Comparison of ENCODE assay signal across 8 cellular contexts in the genomic region with DNA sequence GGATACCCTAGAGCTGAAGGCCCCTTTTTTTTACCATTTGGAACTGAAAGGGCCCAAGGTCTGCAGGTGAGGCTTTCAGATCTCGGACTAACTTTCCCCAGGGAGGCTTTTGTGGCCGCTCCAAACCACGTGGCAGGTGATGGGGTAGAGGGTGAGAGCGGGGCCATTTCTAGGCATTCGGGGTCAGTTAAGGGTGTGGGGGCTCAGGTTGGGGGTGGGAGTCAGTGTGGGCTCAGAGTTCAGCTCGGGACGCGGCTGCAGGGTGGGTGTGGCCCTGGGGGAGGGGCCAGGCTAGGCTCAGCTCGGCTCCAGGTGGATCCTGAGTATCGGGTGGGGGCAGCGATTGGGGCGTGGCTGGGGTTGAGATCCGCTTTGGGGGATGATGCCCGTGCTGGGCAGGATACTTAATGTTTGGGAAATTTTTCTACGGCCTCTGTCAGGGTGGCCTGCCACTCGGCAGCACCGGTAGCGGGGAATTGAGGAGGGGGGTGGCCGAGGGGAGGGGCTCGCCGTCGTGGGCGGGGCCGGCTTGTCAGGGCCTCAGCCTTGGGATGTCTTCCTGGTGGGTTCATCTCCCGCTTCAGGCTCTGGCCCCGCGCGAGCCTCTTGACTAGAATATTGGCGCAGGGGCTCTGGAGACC. TPM values are rescaled to one million over a fixed set of nuclear protein-coding genes. Genes with fewer than 3 reads are reported as not detected.
A peak's percentile ranks its signal among the peaks of the same experiment; 100 is the strongest.
DNase-seq lines count a peak whose midpoint lies in the region; TF ChIP-seq lines count a peak whose summit lies in the region.

No MANE protein-coding gene starts in this region.

- DNase-seq in stimulated activated CD4-positive, alpha-beta T cell treated with anti-CD3 and anti-CD28 coated beads, Interleukin-15, amount 100 ng/mL, for 24 hours = peak; percentile 55
- DNase-seq in stimulated activated CD4-positive, alpha-beta T cell treated with anti-CD3 and anti-CD28 coated beads, Interleukin-12 subunit alpha, Interleukin-12 subunit beta, amount 100 ng/mL, for 4 hours = no peak
- peak; percentile 57 for DNase-seq in activated T-cell treated with anti-CD3 and anti-CD28 coated beads, Interleukin-2, amount 50 U/mL, for 24 hours
- DNase-seq in hepatocyte (ENCODE audit: low spot score) (peak; percentile 66), smooth muscle cell (lab: John Stamatoyannopoulos, UW; ENCODE audit: unreplicated experiment) (no peak), cerebellum (ENCODE audit: low spot score) (no peak), hepatic stellate cell (ENCODE audit: low spot score) (no peak), NCI-H1105 treated with DMSO at 0.1 percent for 48 hours (lab: John Stamatoyannopoulos, UW) (no peak)

- peak overlapping the region; percentile 95 for H3K4me3 Mint-ChIP-seq in activated T-cell treated with anti-CD3 and anti-CD28 coated beads, Interleukin-2, amount 50 U/mL, for 24 hours

- no peaks in the 10 kb centered on the region for H3K36me3 ChIP-seq in hepatocyte (replicated peaks; ENCODE audit: insufficient read depth, low read depth)
- H3K36me3 ChIP-seq in smooth muscle cell (ENCODE audit: low read depth) = no peaks in the 10 kb centered on the region

- H4K20me1 ChIP-seq in hepatocyte (ENCODE audit: insufficient read depth, poor library complexity, severe bottlenecking) (peaks cover 58% of the 10 kb centered on the region), smooth muscle cell (ENCODE audit: low read depth) (peaks cover 62% of the 10 kb centered on the region)

- no peaks in the 10 kb centered on the region for H3K9me2 ChIP-seq in hepatocyte (replicated peaks; ENCODE audit: insufficient read depth)

- peak overlapping the region; percentile 99 for H3K4me2 ChIP-seq in hepatocyte
- peak overlapping the region; percentile 90 for H3K4me2 ChIP-seq in smooth muscle cell

- H3K27ac ChIP-seq in hepatocyte (peak overlapping the region; percentile 99), smooth muscle cell (ENCODE audit: low read depth) (peak overlapping the region; percentile 49)

- peak overlapping the region; percentile 33 for H3K9ac ChIP-seq in smooth muscle cell (ENCODE audit: low read depth)

- no peak overlapping the region for H2AFZ ChIP-seq in hepatocyte
- H2AFZ ChIP-seq in smooth muscle cell (ENCODE audit: low read depth) = no peak overlapping the region

- TF ChIP-seq CTCF in hepatocyte (IDR thresholded peaks at IDR 0.05; ENCODE audit: poor library complexity) (no peak), smooth muscle cell (IDR thresholded peaks at IDR 0.05; ENCODE audit: borderline replicate concordance, insufficient read depth, poor library complexity, severe bottlenecking) (no peak)

- H3K27me3 Mint-ChIP-seq in activated T-cell treated with anti-CD3 and anti-CD28 coated beads, Interleukin-2, amount 50 U/mL, for 24 hours = no peaks in the 10 kb centered on the region

- H3K79me2 ChIP-seq in hepatocyte (peaks cover 54% of the 10 kb centered on the region), smooth muscle cell (ENCODE audit: low read depth) (peaks cover 62% of the 10 kb centered on the region)

- H3K27me3 ChIP-seq in hepatocyte (no peaks in the 10 kb centered on the region), smooth muscle cell (ENCODE audit: low read depth) (no peaks in the 10 kb centered on the region)

- H3K4me3 ChIP-seq in hepatocyte = peak overlapping the region; percentile 65
- H3K4me3 ChIP-seq in smooth muscle cell = peak overlapping the region; percentile 86

- 12% methylated on average over 16 of the region's 29 CpGs for WGBS in hepatocyte (ENCODE audit: low lambda C conversion rate, missing lambda C conversion rate)
- WGBS in smooth muscle cell (ENCODE audit: low lambda C conversion rate) = 6% methylated on average over 28 of the region's 29 CpGs

- H3K4me1 ChIP-seq in hepatocyte (ENCODE audit: insufficient read depth) (peaks cover 24% of the 10 kb centered on the region), smooth muscle cell (ENCODE audit: low read depth) (peaks cover 18% of the 10 kb centered on the region)

- no peaks in the 10 kb centered on the region for H3K9me3 Mint-ChIP-seq in activated T-cell treated with anti-CD3 and anti-CD28 coated beads, Interleukin-2, amount 50 U/mL, for 24 hours

- H3K9me3 ChIP-seq in hepatocyte (ENCODE audit: low read depth) (no peaks in the 10 kb centered on the region), smooth muscle cell (replicated peaks; ENCODE audit: low read depth) (no peaks in the 10 kb centered on the region)

- peaks cover 69% of the 10 kb centered on the region for H3K4me1 Mint-ChIP-seq in activated T-cell treated with anti-CD3 and anti-CD28 coated beads, Interleukin-2, amount 50 U/mL, for 24 hours (ENCODE audit: low read depth)

- H3K27ac Mint-ChIP-seq in activated T-cell treated with anti-CD3 and anti-CD28 coated beads, Interleukin-2, amount 50 U/mL, for 24 hours = peak overlapping the region; percentile 96

- H3F3A ChIP-seq in smooth muscle cell (ENCODE audit: low read depth) = no peaks in the 10 kb centered on the region

- H3K36me3 Mint-ChIP-seq in activated T-cell treated with anti-CD3 and anti-CD28 coated beads, Interleukin-2, amount 50 U/mL, for 24 hours (ENCODE audit: low read depth) = peaks cover 33% of the 10 kb centered on the region

RNA-seq across cellular contexts. Expression of a gene that starts 2.5 kb away (rescaled TPM):
- 35.4 and 51.2 TPM in 2 replicates for total RNA-seq in hepatocyte
- 27.3 and 32.7 TPM in 2 replicates for polyA plus RNA-seq in hepatocyte
- total RNA-seq in smooth muscle cell = 74.2 and 77.4 TPM in 2 replicates
- 42.1 and 58.0 TPM in 2 replicates for polyA plus RNA-seq in smooth muscle cell
- total RNA-seq in cerebellum = 28.9 TPM

Comparison
In these comparisons a context has a peak if more than half of its experiments do, and no peak if none do; other contexts are left out.
1. DNase-seq: peak in stimulated activated CD4-positive, alpha-beta T cell treated with anti-CD3 and anti-CD28 coated beads, Interleukin-15, amount 100 ng/mL, for 24 hours (single experiment), activated T-cell treated with anti-CD3 and anti-CD28 coated beads, Interleukin-2, amount 50 U/mL, for 24 hours (single experiment) and hepatocyte (single experiment); none in stimulated activated CD4-positive, alpha-beta T cell treated with anti-CD3 and anti-CD28 coated beads, Interleukin-12 subunit alpha, Interleukin-12 subunit beta, amount 100 ng/mL, for 4 hours (single experiment), smooth muscle cell (single experiment), cerebellum (single experiment), hepatic stellate cell (single experiment) and NCI-H1105 treated with DMSO at 0.1 percent for 48 hours (single experiment).